In genomic region chr10:75589895-75590654, GRCh38 we compare ENCODE assay signal across 34 cellular contexts.
A peak's percentile ranks its signal among the peaks of the same experiment; 100 is the strongest.
DNase-seq lines count a peak whose midpoint lies in the region; ATAC-seq, FAIRE-seq and TF ChIP-seq lines count a peak whose summit lies in the region.
"Had no signal": no experiment of that assay in that cellular context is flagged by ENCODE, and none has a peak within 500 bp of the region (broad histone marks: within the 10 kb centered on the region; RNA-seq: fewer than 3 reads in every experiment).

No MANE protein-coding gene starts in this region.

- H3K27me3 ChIP-seq in HepG2 (ENCODE audit: control insufficient read depth in 1 of 2, insufficient read depth in 2 of 2, low read length in 2 of 2) (no peaks in the 10 kb centered on the region), right lobe of liver (no peaks in the 10 kb centered on the region)
- H3K27me3 ChIP-seq: BE2C; BLaER1; BLaER1 treated with 17β-estradiol and CSF1 and Interleukin-3, amounts not matched to agents 10 nM and 100 nM had no signal

- ATAC-seq in HepG2, result no peak
- no peak for ATAC-seq in right lobe of liver
- ATAC-seq: A549; CD8-positive, alpha-beta T cell had no signal

- no peak overlapping the region for H3K4me2 ChIP-seq in HepG2 (ENCODE audit: low read depth, low read length)
- H3K4me2 ChIP-seq: A549; BLaER1; BLaER1 treated with 17β-estradiol and CSF1 and Interleukin-3, amounts not matched to agents 10 nM and 100 nM had no signal

- BruUV-seq in HepG2 (replicated peaks; lab: Mats Ljungman, UMichigan), result no TSS peak

- H3K4me3 ChIP-seq in HepG2 (replicated peaks in 1 of 3; ENCODE audit: insufficient read depth in 1 of 3, low read depth in 2 of 3, low read length in 3 of 3) (no peak overlapping the region), right lobe of liver (no peak overlapping the region), HEK293 (ENCODE audit: low read depth, low read length) (no peak overlapping the region), kidney (ENCODE audit: low read length in 2 of 2) (no peak overlapping the region)
- H3K4me3 ChIP-seq: A549; BLaER1; BLaER1 treated with 17β-estradiol and CSF1 and Interleukin-3, amounts not matched to agents 10 nM and 100 nM had no signal

- CTCF ChIA-PET in HepG2 (lab: Yijun Ruan, JAX; ENCODE audit: low intra/inter-chr PET ratio, low total read pairs) (no interaction called here), HEK293 (lab: Yijun Ruan, JAX) (interaction anchor here (0.6 to 1.0 kb wide), 3 partner anchors 10 to 66 kb away, joined by 3 to 5 read pairs (median 4); no protein-coding TSS in a partner anchor)

- DNase-seq in HepG2 (ENCODE audit: low spot score) (no peak), right lobe of liver (no peak), GM18507 (ENCODE audit: extremely low spot score, insufficient read length, low read depth) (no peak), kidney (no peak), CD14-positive monocyte (ENCODE audit: low spot score) (no peak)
- DNase-seq: 8988T; ACHN; AML-193; BE2C; C1 segment of cervical spinal cord; Caco-2; Calu3; CD4-positive, alpha-beta memory T cell; CD4-positive, alpha-beta T cell; CD4-positive, CD25-positive, alpha-beta regulatory T cell; CD8-positive, alpha-beta memory T cell; CD8-positive, alpha-beta T cell; COR-L47; DMS 273 treated with DMSO at 0.1 percent for 48 hours; DMS153; DMS53; DMS79; DMS79 treated with DMSO at 0.1 percent for 48 hours; DND-41; EL had no signal

- H3K27ac ChIP-seq in HepG2 (ENCODE audit: extremely low read length, insufficient read depth, low read length) (no peak overlapping the region), right lobe of liver (no peak overlapping the region), HEK293 (ENCODE audit: extremely low read depth, low read depth, low read length) (no peak overlapping the region), kidney (ENCODE audit: low read depth in 2 of 2, low read length in 2 of 2) (no peak overlapping the region)
- H3K27ac ChIP-seq: 22Rv1; A549; BLaER1; BLaER1 treated with 17β-estradiol and CSF1 and Interleukin-3, amounts not matched to agents 10 nM and 100 nM; C4-2B had no signal

- H3K27ac Mint-ChIP-seq in CD14-positive monocyte, result no peak overlapping the region
- H3K27ac Mint-ChIP-seq: B cell; CD4-positive, alpha-beta memory T cell; CD4-positive, alpha-beta T cell; CD4-positive, CD25-positive, alpha-beta regulatory T cell; CD8-positive, alpha-beta memory T cell; CD8-positive, alpha-beta T cell had no signal

- WGBS in HepG2 (ENCODE audit: low lambda C conversion rate), result 93% methylated on average over 3 of the region's 3 CpGs
- 96% methylated on average over 3 of the region's 3 CpGs for WGBS in right lobe of liver (ENCODE audit: insufficient coverage, low coverage, low lambda C conversion rate, missing lambda C conversion rate)

- FAIRE-seq in HepG2 (lab: Jason Lieb, UNC) (no peak), GM18507 (lab: Jason Lieb, UNC) (peak; percentile 35), kidney (lab: Jason Lieb, UNC) (no peak)
- FAIRE-seq: A204.1, A549, D721Med had no signal

- no peak overlapping the region for H2AFZ ChIP-seq in HepG2 (ENCODE audit: low read length)

- H3K36me3 ChIP-seq in HepG2 (replicated peaks in 1 of 2; ENCODE audit: control insufficient read depth in 1 of 2, insufficient read depth in 2 of 2, low read length in 2 of 2) (peaks cover 0 to 2% of the 10 kb centered on the region in 2 experiments; a peak in 1 of 5 replicates), right lobe of liver (no peaks in the 10 kb centered on the region), HEK293 (ENCODE audit: control insufficient read depth in 2 of 2, insufficient read depth in 1 of 2, low read length in 2 of 2) (no peaks in the 10 kb centered on the region), kidney (ENCODE audit: control insufficient read depth in 1 of 2, insufficient read depth in 2 of 2, low read length in 2 of 2) (no peaks in the 10 kb centered on the region)
- H3K36me3 ChIP-seq: BE2C; BLaER1; BLaER1 treated with 17β-estradiol and CSF1 and Interleukin-3, amounts not matched to agents 10 nM and 100 nM had no signal

- H3K9me3 Mint-ChIP-seq in CD14-positive monocyte, result peaks cover 0 to 4% (median 0%) of the 10 kb centered on the region in 7 donors
- H3K9me3 Mint-ChIP-seq: CD8-positive, alpha-beta T cell had no signal

- intact Hi-C loops in HepG2 (cut with micrococcal nuclease; ENCODE audit: unreplicated experiment), result no loop called here
- intact Hi-C loops in right lobe of liver (cut with DNase I), result loop anchor here in 1 of 2 donors (10.0 kb wide), 1 partner anchor 185 kb away; the partner anchor contains the start of gene ZNF503
- intact Hi-C loops in kidney (cut with DNase I), result no loop called here
- intact Hi-C loops in CD14-positive monocyte (cut with micrococcal nuclease), result no loop called here

- H3K9ac ChIP-seq in HepG2 (ENCODE audit: insufficient read depth, low read depth, low read length) (no peak overlapping the region), kidney (ENCODE audit: low read length in 2 of 2) (no peak overlapping the region)
- H3K9ac ChIP-seq: BLaER1; BLaER1 treated with 17β-estradiol and CSF1 and Interleukin-3, amounts not matched to agents 10 nM and 100 nM had no signal

- H3K79me2 ChIP-seq in HepG2 (ENCODE audit: insufficient read depth, low read length), result no peaks in the 10 kb centered on the region

- POLR2A ChIA-PET in HepG2 (lab: Yijun Ruan, JAX), result no interaction called here
- POLR2A ChIA-PET in HEK293 (lab: Yijun Ruan, JAX), result no interaction called here

- no peak for TF ChIP-seq EP300 in HepG2 (IDR thresholded peaks at IDR 0.05; ENCODE audit: low read depth in 2 of 2, low read length in 2 of 2)
- TF ChIP-seq EP300 in HepG2 (CRISPR knock-in tag; IDR thresholded peaks at IDR 0.05; ENCODE audit: borderline replicate concordance), result no peak

- TF ChIP-seq RAD21 in HepG2 (CRISPR knock-in tag; IDR thresholded peaks at IDR 0.05), result no peak

- H3K9me3 ChIP-seq in HepG2 (ENCODE audit: low read length), result no peaks in the 10 kb centered on the region
- H3K9me3 ChIP-seq in right lobe of liver, result no peaks in the 10 kb centered on the region
- H3K9me3 ChIP-seq in HEK293 (ENCODE audit: control insufficient read depth, insufficient read depth, low read depth, low read length), result no peaks in the 10 kb centered on the region
- H3K9me3 ChIP-seq in kidney (ENCODE audit: control insufficient read depth in 1 of 2, low read length in 2 of 2), result no peaks in the 10 kb centered on the region
- H3K9me3 ChIP-seq: A549; BE2C; BLaER1; BLaER1 treated with 17β-estradiol and CSF1 and Interleukin-3, amounts not matched to agents 10 nM and 100 nM; Caco-2 had no signal

- TF ChIP-seq CTCF in HepG2 (CRISPR knock-in tag; IDR thresholded peaks at IDR 0.05), result no peak
- no peak for TF ChIP-seq CTCF in right lobe of liver (IDR thresholded peaks at IDR 0.05)
- no peak for TF ChIP-seq CTCF in HEK293 (tag by site-specific recombination; IDR thresholded peaks at IDR 0.05)
- TF ChIP-seq CTCF in kidney (IDR thresholded peaks at IDR 0.05; ENCODE audit: borderline replicate concordance, extremely low read depth, insufficient read depth), result no peak
- no peak for TF ChIP-seq CTCF in CD14-positive monocyte (IDR thresholded peaks at IDR 0.05)

- H3K4me1 ChIP-seq in HepG2 (ENCODE audit: insufficient read depth, low read length) (0 out of 2 replicates have a peak, but pooled peaks cover 8% of the 10 kb centered on the region), right lobe of liver (peaks cover 0 to 23% (median 5%) of the 10 kb centered on the region in 4 donors), HEK293 (ENCODE audit: control insufficient read depth, insufficient read depth, low read length) (peaks cover 26% of the 10 kb centered on the region), kidney (ENCODE audit: control insufficient read depth in 1 of 2, insufficient read depth in 1 of 2, low read depth in 1 of 2, low read length in 2 of 2) (peaks cover 13 to 25% of the 10 kb centered on the region in 2 donors)
- H3K4me1 ChIP-seq: A549, BE2C, BLaER1, Caco-2 had no signal

- in situ Hi-C loops in HepG2 (cut with HindIII; ENCODE audit: extremely low pct_ligation_motif_present, low pct_unique_long_range_greater_than_20kb), result no loop called here

- TF ChIP-seq POLR2A in HepG2 (IDR thresholded peaks at IDR 0.05; ENCODE audit: insufficient read depth in 1 of 2, low read depth in 2 of 2, low read length in 2 of 2) (no peak), right lobe of liver (IDR thresholded peaks at IDR 0.05) (no peak)

- H3K27me3 Mint-ChIP-seq in CD14-positive monocyte (ENCODE audit: low read depth in 3 of 3), result no peaks in the 10 kb centered on the region

- no peaks in the 10 kb centered on the region for H4K20me1 ChIP-seq in HepG2 (ENCODE audit: insufficient read depth, low read length)
- H4K20me1 ChIP-seq: BLaER1; BLaER1 treated with 17β-estradiol and CSF1 and Interleukin-3, amounts not matched to agents 10 nM and 100 nM had no signal

- H3K4me3 Mint-ChIP-seq in CD14-positive monocyte, result no peak overlapping the region
- H3K4me3 Mint-ChIP-seq: B cell; CD4-positive, alpha-beta memory T cell; CD4-positive, alpha-beta T cell; CD4-positive, CD25-positive, alpha-beta regulatory T cell; CD8-positive, alpha-beta memory T cell; CD8-positive, alpha-beta T cell had no signal

- H3K36me3 Mint-ChIP-seq in CD14-positive monocyte, result peaks cover 15 to 24% of the 10 kb centered on the region in 2 donors
- H3K36me3 Mint-ChIP-seq: CD4-positive, CD25-positive, alpha-beta regulatory T cell; CD8-positive, alpha-beta memory T cell; CD8-positive, alpha-beta T cell had no signal

- H3K4me1 Mint-ChIP-seq in CD14-positive monocyte, result peaks cover 18% of the 10 kb centered on the region
- H3K4me1 Mint-ChIP-seq: B cell; CD4-positive, alpha-beta memory T cell; CD4-positive, CD25-positive, alpha-beta regulatory T cell; CD8-positive, alpha-beta memory T cell had no signal

TF ChIP-seq in HEK293, 187 proteins besides CTCF, POLR2A, EP300 and RAD21 (continues in another document):
- peak; percentile 71 for TF ChIP-seq PRDM6 (tag by site-specific recombination; IDR thresholded peaks at IDR 0.05)

Comparison
In these comparisons a context has a peak if more than half of its experiments do, and no peak if none do; other contexts are left out.
1. Of the 63 proteins assayed by ChIP-seq in both HepG2 and HEK293: peak only in HepG2: none; only in HEK293: ATF2, PRDM4 and ZNF121; in both: none; in neither: 60.